11 cellular contexts compared by ENCODE assay signal in the genomic region with DNA sequence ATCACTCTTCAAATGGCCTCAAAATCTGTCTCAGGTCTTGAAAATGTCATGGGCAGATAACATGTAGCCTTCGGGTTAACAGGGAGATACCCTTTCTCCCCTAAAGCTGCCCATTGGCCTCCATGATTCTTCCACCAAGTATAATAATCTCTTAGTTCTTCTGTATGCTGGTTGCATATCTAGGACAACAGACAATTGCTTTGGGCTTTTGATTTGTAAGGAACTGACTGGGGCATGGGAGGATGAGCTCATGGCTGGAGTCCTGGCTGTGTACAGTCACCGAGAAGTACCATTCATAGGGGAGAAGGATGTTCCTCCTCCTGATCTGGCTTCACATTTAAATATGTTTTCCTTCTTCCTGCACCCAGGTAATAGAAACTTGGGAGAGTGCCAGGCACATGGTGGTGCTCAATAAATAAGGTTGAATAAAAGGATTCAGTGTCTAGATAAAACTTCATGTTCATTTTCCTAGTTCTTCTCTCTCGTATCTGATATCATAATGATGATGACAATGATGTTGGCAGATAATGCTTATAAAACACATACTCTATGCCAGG. TPM values are rescaled to one million over a fixed set of nuclear protein-coding genes. Genes with fewer than 3 reads are reported as not detected.
A peak's percentile ranks its signal among the peaks of the same experiment; 100 is the strongest.
DNase-seq lines count a peak whose midpoint lies in the region; ATAC-seq and TF ChIP-seq lines count a peak whose summit lies in the region.
"Had no signal": no experiment of that assay in that cellular context is flagged by ENCODE, and none has a peak within 500 bp of the region (broad histone marks: within the 10 kb centered on the region; RNA-seq: fewer than 3 reads in every experiment).

No MANE protein-coding gene starts in this region.

- H3K27ac ChIP-seq in BLaER1 (0 out of 2 replicates have a peak overlapping the region, but pooled peaks have one; percentile 97), adrenal gland (peak overlapping the region in 3 of 5 donors; percentile 13 to 92 (median 92))

- ATAC-seq in HG02981 (IDR thresholded peaks at IDR 0.05; ENCODE audit: unreplicated experiment) (no peak), HG02678 (IDR thresholded peaks at IDR 0.05; ENCODE audit: unreplicated experiment) (no peak), GM21737 (IDR thresholded peaks at IDR 0.05; ENCODE audit: unreplicated experiment) (no peak)
- ATAC-seq: upper lobe of right lung had no signal

- no peak for TF ChIP-seq CTCF in GM13976 (IDR thresholded peaks at IDR 0.05; ENCODE audit: borderline replicate concordance, control extremely low read depth, extremely low read depth, insufficient read depth, missing control alignments)
- TF ChIP-seq CTCF in adrenal gland (IDR thresholded peaks at IDR 0.05), result no peak

- peaks cover 65% of the 10 kb centered on the region for H3K4me1 ChIP-seq in BLaER1
- H3K4me1 ChIP-seq in adrenal gland (replicated peaks in 1 of 2), result peaks cover 16 to 44% of the 10 kb centered on the region in 2 donors

- no peak overlapping the region for H3K4me3 ChIP-seq in BLaER1
- no peak overlapping the region for H3K4me3 ChIP-seq in adrenal gland
- H3K4me3 ChIP-seq: upper lobe of right lung had no signal

- DNase-seq in GM13976 (ENCODE audit: low spot score) (peak; percentile 7), adrenal gland (no peak), midbrain (lab: John Stamatoyannopoulos, UW) (peak; percentile 74), SIG-M5 (lab: John Stamatoyannopoulos, UW) (no peak)
- DNase-seq: SHP77; stimulated activated CD4-positive, alpha-beta T cell treated with anti-CD3 and anti-CD28 coated beads, Interleukin-2, amount 100 ng/mL, for 48 hours; upper lobe of right lung had no signal

- H4K20me1 ChIP-seq in BLaER1, result no peaks in the 10 kb centered on the region

- H3K4me2 ChIP-seq in BLaER1, result peak overlapping the region; percentile 98

- in situ Hi-C loops in GM13976 (cut with MboI; ENCODE audit: low sequenced_read_pairs, unreplicated experiment), result no loop called here

- H3K36me3 ChIP-seq in BLaER1 (no peaks in the 10 kb centered on the region), adrenal gland (replicated peaks in 1 of 2) (no peaks in the 10 kb centered on the region)
- H3K36me3 ChIP-seq: upper lobe of right lung had no signal

- H3K9ac ChIP-seq in BLaER1, result no peak overlapping the region

- no peaks in the 10 kb centered on the region for H3K9me3 ChIP-seq in BLaER1
- H3K9me3 ChIP-seq in adrenal gland (replicated peaks in 1 of 3), result no peaks in the 10 kb centered on the region
- H3K9me3 ChIP-seq: upper lobe of right lung had no signal

- H3K27me3 ChIP-seq in BLaER1, result peaks cover 17% of the 10 kb centered on the region; the same call in 1 of the 2 replicates
- H3K27me3 ChIP-seq in adrenal gland, result no peaks in the 10 kb centered on the region
- H3K27me3 ChIP-seq: upper lobe of right lung had no signal

- TF ChIP-seq POLR2A in adrenal gland (IDR thresholded peaks at IDR 0.05), result no peak

- intact Hi-C loops in adrenal gland (cut with DNase I), result no loop called here

- WGBS in adrenal gland, 4 donors, result 66 to 81% (median 67%) methylated on average over 3 of the region's 3 CpGs

RNA-seq across cellular contexts. Expression of a gene that starts 2.8 kb away (rescaled TPM):
- 10 to 100 TPM; 16.9 to 64.1 (median 45.7) TPM for total RNA-seq in adrenal gland
- polyA plus RNA-seq in adrenal gland, result 10 to 100 TPM; 16.5 to 26.0 (median 18.7) TPM

Comparison
In these comparisons a context has a peak if more than half of its experiments do, and no peak if none do; other contexts are left out.
1. DNase-seq: peak in GM13976 (single experiment) and midbrain (single experiment); none in adrenal gland (0 of 7) and SIG-M5 (single experiment).